Comparison of ENCODE assay signal across 10 cellular contexts in the genomic region with DNA sequence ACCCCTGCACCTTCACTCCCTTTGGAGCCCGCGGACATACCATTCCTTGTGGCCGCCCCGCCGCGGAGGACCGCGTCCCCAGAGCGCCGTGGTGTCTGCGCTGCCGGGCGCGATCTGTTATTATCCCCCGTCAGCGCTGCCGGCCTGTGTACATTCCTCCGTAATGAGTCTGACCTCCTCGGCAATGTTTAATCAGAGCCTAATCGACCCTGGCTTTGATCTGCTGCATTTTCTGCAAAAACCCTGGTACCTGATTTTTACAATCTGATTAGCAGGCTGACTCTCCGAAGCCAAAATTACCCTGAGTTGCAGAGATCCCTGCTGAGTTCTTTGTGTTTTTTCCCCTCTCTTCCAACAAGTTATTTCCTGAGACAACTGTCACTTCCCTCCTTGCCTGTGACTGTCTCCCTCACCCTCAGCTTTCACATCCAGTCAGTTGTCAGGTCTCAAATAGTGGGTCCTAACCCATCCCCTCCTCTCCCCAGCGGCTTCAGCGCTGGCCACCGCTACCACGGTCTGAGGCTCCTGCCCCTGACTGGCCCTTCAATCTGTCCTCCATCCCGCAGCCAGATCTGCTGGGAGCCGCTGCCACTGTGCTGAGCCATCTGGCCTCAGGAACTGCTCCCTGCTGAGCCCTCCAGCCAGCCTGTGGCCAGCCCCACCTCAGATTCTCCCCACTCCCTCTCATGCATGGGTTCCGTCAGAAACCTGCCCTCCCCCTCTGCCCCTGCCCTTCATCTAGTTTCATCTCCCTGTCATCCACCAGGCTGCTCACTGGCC. TPM values are rescaled to one million over a fixed set of nuclear protein-coding genes. Genes with fewer than 3 reads are reported as not detected.
DNase-seq lines count a peak whose midpoint lies in the region; ATAC-seq, FAIRE-seq and TF ChIP-seq lines count a peak whose summit lies in the region.
"Had no signal": no experiment of that assay in that cellular context is flagged by ENCODE, and none has a peak within 500 bp of the region (broad histone marks: within the 10 kb centered on the region; RNA-seq: fewer than 3 reads in every experiment).

No MANE protein-coding gene starts in this region.

- no peak for ATAC-seq in GM18873 (IDR thresholded peaks at IDR 0.05; ENCODE audit: low FRiP score, unreplicated experiment)
- ATAC-seq: activated CD4-positive, alpha-beta T cell treated with anti-CD3 and anti-CD28 coated beads for 36 hours had no signal

- H3K4me2 ChIP-seq in osteoblast (ENCODE audit: insufficient read depth, low read length): no peak overlapping the region

- peak; percentile 55 for DNase-seq in DMS53 (lab: John Stamatoyannopoulos, UW)
- no peak for DNase-seq in DMS53 treated with DMSO at 0.1 percent for 48 hours (lab: John Stamatoyannopoulos, UW; ENCODE audit: unreplicated experiment)
- peak; percentile 61 for DNase-seq in NCI-H748 (lab: John Stamatoyannopoulos, UW; ENCODE audit: unreplicated experiment)
- DNase-seq in dermis blood vessel endothelial cell: peak; percentile 29
- peak; percentile 66 for DNase-seq in osteoblast (ENCODE audit: insufficient read length, low spot score, missing footprints)
- DNase-seq in NCI-H2171 treated with DMSO at 0.1 percent for 48 hours (lab: John Stamatoyannopoulos, UW): no peak
- DNase-seq in GM12891 (ENCODE audit: insufficient read length, low spot score): no peak
- DNase-seq: activated CD4-positive, alpha-beta T cell treated with anti-CD3 and anti-CD28 coated beads for 36 hours had no signal

- H3K79me2 ChIP-seq in osteoblast (ENCODE audit: insufficient read depth, low read length): no peaks in the 10 kb centered on the region

- no peak for FAIRE-seq in GM12891 (lab: Jason Lieb, UNC)

- no peak overlapping the region for H3K4me3 ChIP-seq in osteoblast (ENCODE audit: insufficient read depth, low read length)

- no peak for TF ChIP-seq POLR2A in GM12891 (IDR thresholded peaks at IDR 0.05; ENCODE audit: low read depth, low read length)

- H3K27ac ChIP-seq in osteoblast (ENCODE audit: low read depth, low read length): no peak overlapping the region
- H3K27ac ChIP-seq: 22Rv1 had no signal

- TF ChIP-seq CTCF in osteoblast (IDR thresholded peaks at IDR 0.05; ENCODE audit: extremely low read depth, low read depth, low read length): no peak

- H3K36me3 ChIP-seq in osteoblast (ENCODE audit: insufficient read depth, low read length): no peaks in the 10 kb centered on the region

- peaks cover 71% of the 10 kb centered on the region for H4K20me1 ChIP-seq in osteoblast (ENCODE audit: insufficient read depth, low read length)

- H3K4me1 ChIP-seq in osteoblast (ENCODE audit: insufficient read depth, low read length): no peaks in the 10 kb centered on the region

- H2AFZ ChIP-seq in osteoblast (ENCODE audit: low read length): no peak overlapping the region

- H3K9me3 ChIP-seq in osteoblast (ENCODE audit: low read depth, low read length): no peaks in the 10 kb centered on the region

- H3K27me3 ChIP-seq in osteoblast (ENCODE audit: insufficient read depth, low read length): no peaks in the 10 kb centered on the region

TF ChIP-seq in GM12891, 5 proteins besides CTCF, POLR2A, EP300 and RAD21:
- TF ChIP-seq PAX5 (IDR thresholded peaks at IDR 0.05; ENCODE audit: insufficient read depth, low read length, severe bottlenecking): no peak
- no peak for TF ChIP-seq POU2F2 (IDR thresholded peaks at IDR 0.05; ENCODE audit: low read depth, low read length)
- no peak for TF ChIP-seq POLR2AphosphoS5 (IDR thresholded peaks at IDR 0.05; ENCODE audit: low read depth, low read length)
- TF ChIP-seq SPI1 (IDR thresholded peaks at IDR 0.05; ENCODE audit: low read depth, low read length): no peak
- no peak for TF ChIP-seq TAF1 (IDR thresholded peaks at IDR 0.05; ENCODE audit: low read depth, low read length)

RNA-seq across cellular contexts. Expression of a gene that starts 53.5 kb away (rescaled TPM):
- total RNA-seq in dermis blood vessel endothelial cell (not detected in 2 replicates), osteoblast (2.4 and 2.9 TPM in 2 replicates)
- polyA plus RNA-seq in GM12891 (2012; ENCODE audit: low read depth, missing spikeins): not detected
- total RNA-seq: activated CD4-positive, alpha-beta T cell treated with anti-CD3 and anti-CD28 coated beads for 36 hours had no signal

Comparison
In these comparisons a context has a peak if more than half of its experiments do, and no peak if none do; other contexts are left out.
1. DNase-seq: peak in DMS53 (single experiment), NCI-H748 (single experiment), dermis blood vessel endothelial cell (single experiment) and osteoblast (single experiment); none in DMS53 treated with DMSO at 0.1 percent for 48 hours (single experiment), NCI-H2171 treated with DMSO at 0.1 percent for 48 hours (single experiment) and GM12891 (single experiment).